Comparison of ENCODE assay signal across 8 cellular contexts in the genomic region with DNA sequence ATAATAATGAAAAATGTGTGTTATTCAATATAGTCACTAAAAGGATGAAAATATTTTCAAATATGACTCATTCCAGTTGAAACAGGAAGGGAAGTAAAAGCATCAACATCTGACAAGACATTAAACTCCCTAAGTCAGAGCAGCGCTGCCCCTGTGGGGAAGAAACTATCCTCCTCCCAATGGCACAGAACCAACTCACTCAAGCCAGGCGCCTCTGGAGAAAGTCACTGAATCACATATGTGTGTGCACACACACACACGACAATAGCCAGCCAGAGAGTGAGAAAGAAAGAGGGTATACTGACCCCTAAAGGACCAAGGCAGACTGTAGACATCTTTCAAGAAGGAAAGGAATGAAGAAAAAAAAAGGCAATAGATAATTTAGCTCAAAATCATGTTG.
A peak's percentile ranks its signal among the peaks of the same experiment; 100 is the strongest.
DNase-seq lines count a peak whose midpoint lies in the region; ATAC-seq, FAIRE-seq and TF ChIP-seq lines count a peak whose summit lies in the region.

No MANE protein-coding gene starts in this region.

- peak; percentile 80 for DNase-seq in fibroblast of gingiva (ENCODE audit: low read depth)
- peak in 2 of 6 donors; percentile 20 to 29 for DNase-seq in pancreas
- no peak for DNase-seq in HuH-7 (ENCODE audit: low spot score)
- no peak for DNase-seq in CD4-positive, alpha-beta memory T cell
- DNase-seq in natural killer cell treated with Interleukin-12 subunit alpha and Interleukin-12 subunit beta and Interleukin-15 and Interleukin-18, amount 100 ng/mL, for 72 hours (ENCODE audit: low spot score) = no peak
- DNase-seq in occipital lobe (lab: John Stamatoyannopoulos, UW) = no peak

- peak in 3 of 4 donors; percentile 58 to 82 (median 74) for ATAC-seq in pancreas
- ATAC-seq in natural killer cell treated with Interleukin-12 subunit alpha and Interleukin-12 subunit beta and Interleukin-15 and Interleukin-18, amount 100 ng/mL, for 72 hours = no peak

- no peak overlapping the region for H3K9ac ChIP-seq in OCI-LY1 (ENCODE audit: low read length)

- no peak overlapping the region for H3K4me3 Mint-ChIP-seq in CD4-positive, alpha-beta memory T cell
- no peak overlapping the region for H3K4me3 Mint-ChIP-seq in natural killer cell treated with Interleukin-12 subunit alpha and Interleukin-12 subunit beta and Interleukin-15 and Interleukin-18, amount 100 ng/mL, for 72 hours

- TF ChIP-seq CTCF in DOHH2 (IDR thresholded peaks at IDR 0.05; ENCODE audit: low read depth, low read length, poor library complexity, severe bottlenecking) (peak; percentile 48), OCI-LY1 (IDR thresholded peaks at IDR 0.05; ENCODE audit: low read length) (peak; percentile 14; the same call in 1 of the 2 replicates), pancreas (IDR thresholded peaks at IDR 0.05) (no peak)

- H3K27me3 ChIP-seq in DOHH2 (ENCODE audit: control insufficient read depth, low read length) (no peaks in the 10 kb centered on the region), OCI-LY1 (ENCODE audit: insufficient read depth, low read length) (no peaks in the 10 kb centered on the region; the same call in 1 of the 2 replicates), pancreas (no peaks in the 10 kb centered on the region)
- no peaks in the 10 kb centered on the region for H3K27me3 ChIP-seq in CD4-positive, alpha-beta memory T cell (ENCODE audit: insufficient read depth, low read length)

- H3K4me2 ChIP-seq in DOHH2 (ENCODE audit: low read length) = peak overlapping the region; percentile 58
- no peak overlapping the region for H3K4me2 ChIP-seq in OCI-LY1 (ENCODE audit: low read length)

- POLR2A ChIA-PET in CD4-positive, alpha-beta memory T cell (lab: Charles Lee; ENCODE audit: partially characterized antibody) = no interaction called here

- intact Hi-C loops in pancreas (cut with DNase I) = no loop called here
- intact Hi-C loops in CD4-positive, alpha-beta memory T cell (cut with micrococcal nuclease) = no loop called here

- WGBS in pancreas, 2 donors = 72% methylated on average over 3 of the region's 3 CpGs

- peaks cover 1 to 2% of the 10 kb centered on the region in 2 donors for H3K27me3 Mint-ChIP-seq in CD4-positive, alpha-beta memory T cell
- H3K27me3 Mint-ChIP-seq in natural killer cell treated with Interleukin-12 subunit alpha and Interleukin-12 subunit beta and Interleukin-15 and Interleukin-18, amount 100 ng/mL, for 72 hours = peaks cover 5 to 13% of the 10 kb centered on the region in 2 donors

- H2AFZ ChIP-seq in OCI-LY1 (ENCODE audit: low read length) = no peak overlapping the region

- CTCF ChIA-PET in CD4-positive, alpha-beta memory T cell (lab: Charles Lee; ENCODE audit: partially characterized antibody) = interaction anchor here (0.5 kb wide), 1 partner anchor 26 kb away, joined by 4 read pairs; no protein-coding TSS in a partner anchor

- H3K4me1 ChIP-seq in DOHH2 (ENCODE audit: control insufficient read depth, low read length) = peaks cover 28% of the 10 kb centered on the region
- H3K4me1 ChIP-seq in OCI-LY1 (ENCODE audit: insufficient read depth, low read length, severe bottlenecking) = no peaks in the 10 kb centered on the region
- no peaks in the 10 kb centered on the region for H3K4me1 ChIP-seq in pancreas
- H3K4me1 ChIP-seq in CD4-positive, alpha-beta memory T cell (ENCODE audit: insufficient read depth, low read length) = no peaks in the 10 kb centered on the region

- H3K36me3 ChIP-seq in DOHH2 (ENCODE audit: control insufficient read depth, low read length) = no peaks in the 10 kb centered on the region
- H3K36me3 ChIP-seq in OCI-LY1 (ENCODE audit: insufficient read depth, low read length) = no peaks in the 10 kb centered on the region
- H3K36me3 ChIP-seq in pancreas = no peaks in the 10 kb centered on the region
- no peaks in the 10 kb centered on the region for H3K36me3 ChIP-seq in CD4-positive, alpha-beta memory T cell (ENCODE audit: insufficient read depth, low read length)

- peaks cover 15% of the 10 kb centered on the region for H3F3A ChIP-seq in DOHH2 (ENCODE audit: control insufficient read depth, insufficient read depth)
- H3F3A ChIP-seq in OCI-LY1 (ENCODE audit: insufficient read depth, low read length) = no peaks in the 10 kb centered on the region

- no peaks in the 10 kb centered on the region for H3K36me3 Mint-ChIP-seq in CD4-positive, alpha-beta memory T cell
- H3K36me3 Mint-ChIP-seq in natural killer cell treated with Interleukin-12 subunit alpha and Interleukin-12 subunit beta and Interleukin-15 and Interleukin-18, amount 100 ng/mL, for 72 hours = no peaks in the 10 kb centered on the region

- no peaks in the 10 kb centered on the region for H4K20me1 ChIP-seq in DOHH2 (ENCODE audit: control insufficient read depth, insufficient read depth, low read depth, low read length)
- no peaks in the 10 kb centered on the region for H4K20me1 ChIP-seq in OCI-LY1 (ENCODE audit: insufficient read depth, low read length)

- peak overlapping the region; percentile 76; the same call in 1 of the 2 replicates for H3K27ac ChIP-seq in DOHH2 (ENCODE audit: low read depth, low read length)
- no peak overlapping the region for H3K27ac ChIP-seq in OCI-LY1 (ENCODE audit: low read depth, low read length, poor library complexity, severe bottlenecking)
- peak overlapping the region in 2 of 4 donors; percentile 42 to 52 for H3K27ac ChIP-seq in pancreas
- no peak overlapping the region for H3K27ac ChIP-seq in CD4-positive, alpha-beta memory T cell (ENCODE audit: low read depth, low read length)

- H3K9me2 ChIP-seq in DOHH2 (replicated peaks; ENCODE audit: control insufficient read depth, low read length) (no peaks in the 10 kb centered on the region), OCI-LY1 (ENCODE audit: low read depth, low read length) (no peaks in the 10 kb centered on the region)

- H3K9me3 Mint-ChIP-seq in CD4-positive, alpha-beta memory T cell = no peaks in the 10 kb centered on the region
- H3K9me3 Mint-ChIP-seq in natural killer cell treated with Interleukin-12 subunit alpha and Interleukin-12 subunit beta and Interleukin-15 and Interleukin-18, amount 100 ng/mL, for 72 hours = no peaks in the 10 kb centered on the region

- H3K9me3 ChIP-seq in DOHH2 (ENCODE audit: control insufficient read depth, insufficient read depth, low read length) = no peaks in the 10 kb centered on the region
- no peaks in the 10 kb centered on the region for H3K9me3 ChIP-seq in OCI-LY1 (ENCODE audit: low read length)
- H3K9me3 ChIP-seq in pancreas = no peaks in the 10 kb centered on the region
- H3K9me3 ChIP-seq in CD4-positive, alpha-beta memory T cell (ENCODE audit: control insufficient read depth in 1 of 2, low read length in 2 of 2) = no peaks in the 10 kb centered on the region

- no peaks in the 10 kb centered on the region for H3K4me1 Mint-ChIP-seq in CD4-positive, alpha-beta memory T cell
- no peaks in the 10 kb centered on the region for H3K4me1 Mint-ChIP-seq in natural killer cell treated with Interleukin-12 subunit alpha and Interleukin-12 subunit beta and Interleukin-15 and Interleukin-18, amount 100 ng/mL, for 72 hours (ENCODE audit: low read depth in 2 of 2)

- no peak overlapping the region for H3K27ac Mint-ChIP-seq in CD4-positive, alpha-beta memory T cell
- H3K27ac Mint-ChIP-seq in natural killer cell treated with Interleukin-12 subunit alpha and Interleukin-12 subunit beta and Interleukin-15 and Interleukin-18, amount 100 ng/mL, for 72 hours = no peak overlapping the region

- H3K4me3 ChIP-seq in DOHH2 (ENCODE audit: low read length) = no peak overlapping the region
- H3K4me3 ChIP-seq in OCI-LY1 (ENCODE audit: low read depth, low read length, poor library complexity, severe bottlenecking) = no peak overlapping the region
- H3K4me3 ChIP-seq in pancreas = no peak overlapping the region
- no peak overlapping the region for H3K4me3 ChIP-seq in CD4-positive, alpha-beta memory T cell (ENCODE audit: low read length in 2 of 2)

- H3K79me2 ChIP-seq in DOHH2 (ENCODE audit: control insufficient read depth, low read length) = no peaks in the 10 kb centered on the region
- H3K79me2 ChIP-seq in OCI-LY1 (ENCODE audit: insufficient read depth, low read length) = no peaks in the 10 kb centered on the region

- no peak for FAIRE-seq in pancreas (lab: Jason Lieb, UNC)

Comparison
In these comparisons a context has a peak if more than half of its experiments do, and no peak if none do; other contexts are left out.
1. CTCF ChIP-seq: peak in DOHH2 (single experiment) and OCI-LY1 (single experiment); none in pancreas (0 of 4).
2. ATAC-seq: peak in pancreas (3 of 4); none in natural killer cell treated with Interleukin-12 subunit alpha and Interleukin-12 subunit beta and Interleukin-15 and Interleukin-18, amount 100 ng/mL, for 72 hours (0 of 2).